Comparison of ENCODE assay signal across 8 cellular contexts in genomic region chr18:58682429-58683069, GRCh38. TPM values are rescaled to one million over a fixed set of nuclear protein-coding genes. Genes with fewer than 3 reads are reported as not detected.
DNase-seq lines count a peak whose midpoint lies in the region; ATAC-seq and TF ChIP-seq lines count a peak whose summit lies in the region.

No MANE protein-coding gene starts in this region.

- H3K79me1 ChIP-seq in mesendoderm (ENCODE audit: low read length), result peaks cover 6% of the 10 kb centered on the region

- H3K4ac ChIP-seq in mesendoderm (ENCODE audit: low read depth, low read length), result no peak overlapping the region

- H3K4me3 Mint-ChIP-seq in CD4-positive, CD25-positive, alpha-beta regulatory T cell, result peak overlapping the region in 2 of 4 donors; percentile 40 to 70
- H3K4me3 Mint-ChIP-seq in chondrocyte (ENCODE audit: unreplicated experiment), result no peak overlapping the region
- no peak overlapping the region for H3K4me3 Mint-ChIP-seq in stimulated activated naive CD8-positive, alpha-beta T cell treated with anti-CD3 and anti-CD28 coated beads, Interleukin-15, amount 100 ng/mL, for 72 hours

- H4K5ac ChIP-seq in mesendoderm (ENCODE audit: low read length), result no peak overlapping the region

- no peak for TF ChIP-seq CTCF in chondrocyte (IDR thresholded peaks at IDR 0.05)

- no peak overlapping the region for H2BK5ac ChIP-seq in mesendoderm (ENCODE audit: low read length)

- peaks cover 37% of the 10 kb centered on the region for H3K36me3 Mint-ChIP-seq in CD4-positive, CD25-positive, alpha-beta regulatory T cell
- H3K36me3 Mint-ChIP-seq in chondrocyte (ENCODE audit: low read depth), result peaks cover 7% of the 10 kb centered on the region

- no peak for ATAC-seq in CD4-positive, CD25-positive, alpha-beta regulatory T cell (ENCODE audit: low read depth in 2 of 2)
- ATAC-seq in stimulated activated naive CD8-positive, alpha-beta T cell treated with anti-CD3 and anti-CD28 coated beads, Interleukin-15, amount 100 ng/mL, for 72 hours, result no peak
- ATAC-seq in HG02571 (IDR thresholded peaks at IDR 0.05; ENCODE audit: unreplicated experiment), result no peak

- H3K9me3 ChIP-seq in CD4-positive, CD25-positive, alpha-beta regulatory T cell (ENCODE audit: control insufficient read depth in 2 of 2, low read length in 2 of 2), result no peaks in the 10 kb centered on the region

- H2AK5ac ChIP-seq in mesendoderm (ENCODE audit: low read length), result no peak overlapping the region

- H3K56ac ChIP-seq in mesendoderm (ENCODE audit: low read length), result no peak overlapping the region

- DNase-seq in CD4-positive, CD25-positive, alpha-beta regulatory T cell, result no peak
- DNase-seq in M059J (ENCODE audit: low read depth), result peak; percentile 97
- no peak for DNase-seq in chondrocyte (ENCODE audit: low spot score)
- DNase-seq in mesendoderm, result peak; percentile 38
- DNase-seq in activated naive CD4-positive, alpha-beta T cell treated with anti-CD3 and anti-CD28 coated beads, Interleukin-2, amount 50 U/mL, for 16 hours, result no peak
- no peak for DNase-seq in stimulated activated naive CD8-positive, alpha-beta T cell treated with anti-CD3 and anti-CD28 coated beads, Interleukin-15, amount 100 ng/mL, for 72 hours
- no peak for DNase-seq in NCI-H524 treated with DMSO at 0.1 percent for 48 hours (lab: John Stamatoyannopoulos, UW)

- H3K9ac ChIP-seq in mesendoderm (ENCODE audit: low read length), result no peak overlapping the region

- no peaks in the 10 kb centered on the region for H3K9me3 Mint-ChIP-seq in CD4-positive, CD25-positive, alpha-beta regulatory T cell
- no peaks in the 10 kb centered on the region for H3K9me3 Mint-ChIP-seq in chondrocyte (ENCODE audit: low read depth)
- no peaks in the 10 kb centered on the region for H3K9me3 Mint-ChIP-seq in stimulated activated naive CD8-positive, alpha-beta T cell treated with anti-CD3 and anti-CD28 coated beads, Interleukin-15, amount 100 ng/mL, for 72 hours

- H4K8ac ChIP-seq in mesendoderm (ENCODE audit: low read depth, low read length), result no peak overlapping the region

- H3K27me3 ChIP-seq in CD4-positive, CD25-positive, alpha-beta regulatory T cell (ENCODE audit: control insufficient read depth, insufficient read depth, low read length), result no peaks in the 10 kb centered on the region
- no peaks in the 10 kb centered on the region for H3K27me3 ChIP-seq in mesendoderm (ENCODE audit: insufficient read depth, low read length, poor library complexity)

- H3K27me3 Mint-ChIP-seq in CD4-positive, CD25-positive, alpha-beta regulatory T cell, result no peaks in the 10 kb centered on the region
- H3K27me3 Mint-ChIP-seq in chondrocyte (ENCODE audit: low read depth), result no peaks in the 10 kb centered on the region
- no peaks in the 10 kb centered on the region for H3K27me3 Mint-ChIP-seq in stimulated activated naive CD8-positive, alpha-beta T cell treated with anti-CD3 and anti-CD28 coated beads, Interleukin-15, amount 100 ng/mL, for 72 hours

- H3K4me2 ChIP-seq in mesendoderm (ENCODE audit: low read length), result no peak overlapping the region

- H3K23ac ChIP-seq in mesendoderm (ENCODE audit: low read length), result no peak overlapping the region

- no peak overlapping the region for H3K27ac ChIP-seq in CD4-positive, CD25-positive, alpha-beta regulatory T cell (ENCODE audit: insufficient read depth, low read length, poor library complexity, severe bottlenecking)
- no peak overlapping the region for H3K27ac ChIP-seq in mesendoderm (ENCODE audit: low read depth, low read length)

- H2BK120ac ChIP-seq in mesendoderm (ENCODE audit: low read depth, low read length), result no peak overlapping the region

- H3K27ac Mint-ChIP-seq in CD4-positive, CD25-positive, alpha-beta regulatory T cell, result peak overlapping the region in 2 of 3 donors; percentile 67 to 83
- H3K27ac Mint-ChIP-seq in chondrocyte (ENCODE audit: unreplicated experiment), result peak overlapping the region; percentile 85
- H3K27ac Mint-ChIP-seq in stimulated activated naive CD8-positive, alpha-beta T cell treated with anti-CD3 and anti-CD28 coated beads, Interleukin-15, amount 100 ng/mL, for 72 hours, result peak overlapping the region in 1 of 2 donors; percentile 85

- peaks cover 7% of the 10 kb centered on the region for H3K79me2 ChIP-seq in mesendoderm (ENCODE audit: control insufficient read depth, insufficient read depth, low read length)

- peak overlapping the region; percentile 51 for H3K18ac ChIP-seq in mesendoderm (ENCODE audit: low read length)

- H3K4me3 ChIP-seq in CD4-positive, CD25-positive, alpha-beta regulatory T cell (ENCODE audit: low read depth, low read length), result no peak overlapping the region
- no peak overlapping the region for H3K4me3 ChIP-seq in mesendoderm (ENCODE audit: low read length)

- WGBS in mesendoderm (ENCODE audit: extremely low coverage, insufficient coverage, low lambda C conversion rate), result no CpG with 5 or more reads among the region's 5 CpGs

- H3K36me3 ChIP-seq in CD4-positive, CD25-positive, alpha-beta regulatory T cell (ENCODE audit: control insufficient read depth, insufficient read depth, low read length), result peaks cover 39% of the 10 kb centered on the region
- peaks cover 2% of the 10 kb centered on the region for H3K36me3 ChIP-seq in mesendoderm (ENCODE audit: control insufficient read depth, insufficient read depth, low read length)

- peaks cover 31% of the 10 kb centered on the region for H3K4me1 ChIP-seq in CD4-positive, CD25-positive, alpha-beta regulatory T cell (ENCODE audit: control insufficient read depth, insufficient read depth, low read length, poor library complexity, severe bottlenecking)
- H3K4me1 ChIP-seq in mesendoderm (ENCODE audit: control insufficient read depth, low read depth, low read length), result no peaks in the 10 kb centered on the region

- H3K4me1 Mint-ChIP-seq in CD4-positive, CD25-positive, alpha-beta regulatory T cell, result peaks cover 38 to 80% (median 55%) of the 10 kb centered on the region in 4 donors
- H3K4me1 Mint-ChIP-seq in chondrocyte (ENCODE audit: low read depth), result peaks cover 21% of the 10 kb centered on the region
- peaks cover 83% of the 10 kb centered on the region for H3K4me1 Mint-ChIP-seq in stimulated activated naive CD8-positive, alpha-beta T cell treated with anti-CD3 and anti-CD28 coated beads, Interleukin-15, amount 100 ng/mL, for 72 hours

- H2BK15ac ChIP-seq in mesendoderm (replicated peaks; ENCODE audit: low read depth), result no peak overlapping the region

RNA-seq across cellular contexts. Expression of gene MALT1, which starts 11.3 kb away (rescaled TPM):
- total RNA-seq in CD4-positive, CD25-positive, alpha-beta regulatory T cell, result 99.0 TPM
- polyA plus RNA-seq in CD4-positive, CD25-positive, alpha-beta regulatory T cell, result 10 to 100 TPM; 39.4 to 49.1 (median 45.1) TPM
- total RNA-seq in M059J (2014; rRNA removed; shearing (Covaris generic)), result 92.5 and 116 TPM in 2 replicates
- total RNA-seq in chondrocyte, result 15.9 to 23.3 TPM (median 17.4 TPM) in 3 replicates
- 17.6 TPM for polyA plus RNA-seq in mesendoderm (2013, experiment 1 of 2)
- polyA plus RNA-seq in mesendoderm (2013, experiment 2 of 2), result 17.7 TPM

RNA-seq across cellular contexts. Expression of gene ALPK2, which starts 53.7 kb away (rescaled TPM):
- 0.25 TPM for total RNA-seq in CD4-positive, CD25-positive, alpha-beta regulatory T cell
- polyA plus RNA-seq in CD4-positive, CD25-positive, alpha-beta regulatory T cell, result not detected
- total RNA-seq in M059J (2014; rRNA removed; shearing (Covaris generic)), result 38.7 and 73.1 TPM in 2 replicates
- total RNA-seq in chondrocyte, result 26.4 to 50.1 TPM (median 46.4 TPM) in 3 replicates
- 3.0 TPM for polyA plus RNA-seq in mesendoderm (2013, experiment 1 of 2)
- polyA plus RNA-seq in mesendoderm (2013, experiment 2 of 2), result 3.0 TPM

Comparison
In these comparisons a context has a peak if more than half of its experiments do, and no peak if none do; other contexts are left out.
1. DNase-seq: peak in M059J (single experiment) and mesendoderm (single experiment); none in CD4-positive, CD25-positive, alpha-beta regulatory T cell (0 of 3), chondrocyte (single experiment), activated naive CD4-positive, alpha-beta T cell treated with anti-CD3 and anti-CD28 coated beads, Interleukin-2, amount 50 U/mL, for 16 hours (single experiment), stimulated activated naive CD8-positive, alpha-beta T cell treated with anti-CD3 and anti-CD28 coated beads, Interleukin-15, amount 100 ng/mL, for 72 hours (0 of 2) and NCI-H524 treated with DMSO at 0.1 percent for 48 hours (single experiment).
2. RNA of gene ALPK2, which starts 53.7 kb away (total RNA-seq): 38.7 to 73.1 TPM in M059J and 26.4 to 50.1 TPM in chondrocyte; 0.25 TPM in CD4-positive, CD25-positive, alpha-beta regulatory T cell (single experiment); every median in the first group is over 10 times any median in the second.